In the genomic region with DNA sequence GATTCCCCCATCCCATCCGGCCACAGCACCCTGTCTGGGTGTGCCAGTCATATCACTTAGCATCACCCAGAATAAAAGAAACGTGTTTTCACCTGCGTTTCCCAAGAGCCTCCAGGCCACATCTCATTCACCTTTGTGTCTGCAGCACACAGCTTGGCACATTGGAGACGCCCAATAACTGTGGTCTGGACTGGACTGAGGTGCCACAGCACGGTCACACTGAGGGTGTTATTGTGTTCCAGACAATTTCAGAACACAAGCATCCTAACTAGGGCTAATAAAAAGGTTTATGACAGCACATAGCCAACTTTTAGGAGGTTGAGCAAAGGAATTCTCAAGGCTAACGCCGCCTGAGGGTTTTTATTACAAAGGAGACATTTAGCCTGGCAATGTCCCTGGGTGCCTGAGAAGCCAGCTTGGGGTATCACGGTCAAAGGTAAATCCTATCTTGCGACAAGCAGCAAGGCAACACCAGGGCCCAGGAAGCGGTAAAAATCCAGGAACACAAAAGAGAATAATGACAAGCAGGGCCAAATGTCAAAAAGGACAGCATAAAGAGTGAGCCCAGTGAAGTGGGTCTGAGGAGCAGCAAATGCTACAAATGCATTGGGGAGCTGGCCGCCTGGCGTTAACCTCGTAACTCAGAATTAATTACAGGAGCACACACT, we compare ENCODE assay signal across 9 cellular contexts. TPM values are rescaled to one million over a fixed set of nuclear protein-coding genes. Genes with fewer than 3 reads are reported as not detected.
DNase-seq lines count a peak whose midpoint lies in the region; ATAC-seq and TF ChIP-seq lines count a peak whose summit lies in the region.
"Had no signal": no experiment of that assay in that cellular context is flagged by ENCODE, and none has a peak within 500 bp of the region (broad histone marks: within the 10 kb centered on the region; RNA-seq: fewer than 3 reads in every experiment).

No MANE protein-coding gene starts in this region.

- intact Hi-C loops in thyroid gland (cut with DNase I): loop anchor here (5.0 kb wide), 1 partner anchor 70 kb away; no protein-coding TSS in a partner anchor

- H3K27me3 ChIP-seq in iPS-15b (ENCODE audit: control insufficient read depth, insufficient read depth, low read length): peaks cover 9% of the 10 kb centered on the region
- H3K27me3 ChIP-seq in thyroid gland: no peaks in the 10 kb centered on the region

- H3K27ac ChIP-seq in thyroid gland: peak overlapping the region; percentile 89 to 97 (median 93)

- no peaks in the 10 kb centered on the region for H3K9me3 Mint-ChIP-seq in stimulated activated naive CD8-positive, alpha-beta T cell treated with anti-CD3 and anti-CD28 coated beads, Interleukin-15, amount 100 ng/mL, for 72 hours

- H3K4me3 Mint-ChIP-seq in stimulated activated naive CD8-positive, alpha-beta T cell treated with anti-CD3 and anti-CD28 coated beads, Interleukin-15, amount 100 ng/mL, for 72 hours: no peak overlapping the region

- H3K27ac Mint-ChIP-seq in stimulated activated naive CD8-positive, alpha-beta T cell treated with anti-CD3 and anti-CD28 coated beads, Interleukin-15, amount 100 ng/mL, for 72 hours: no peak overlapping the region

- peak in 1 of 2 donors; percentile 14 for TF ChIP-seq POLR2A in thyroid gland (IDR thresholded peaks at IDR 0.05)

- H3K4me1 Mint-ChIP-seq in stimulated activated naive CD8-positive, alpha-beta T cell treated with anti-CD3 and anti-CD28 coated beads, Interleukin-15, amount 100 ng/mL, for 72 hours: peaks cover 25% of the 10 kb centered on the region

- no peaks in the 10 kb centered on the region for H3K36me3 ChIP-seq in iPS-15b (ENCODE audit: control insufficient read depth, insufficient read depth, low read length)
- no peaks in the 10 kb centered on the region for H3K36me3 ChIP-seq in thyroid gland

- H3K4me1 ChIP-seq in iPS-15b (ENCODE audit: control insufficient read depth, insufficient read depth, low read length) (peaks cover 38% of the 10 kb centered on the region), thyroid gland (peaks cover 60 to 61% of the 10 kb centered on the region in 2 donors)

- H3K9ac ChIP-seq in iPS-15b (ENCODE audit: low read depth, low read length): peak overlapping the region; percentile 38

- TF ChIP-seq CTCF in thyroid gland (IDR thresholded peaks at IDR 0.05): peak in 2 of 6 experiments; percentile 14 to 34

- peaks cover 91% of the 10 kb centered on the region for H3K27me3 Mint-ChIP-seq in stimulated activated naive CD8-positive, alpha-beta T cell treated with anti-CD3 and anti-CD28 coated beads, Interleukin-15, amount 100 ng/mL, for 72 hours

- WGBS in thyroid gland, 2 donors: 76 to 80% methylated on average over 13 of the region's 13 CpGs

- H3K4me3 ChIP-seq in iPS-15b (ENCODE audit: low read depth, low read length) (peak overlapping the region; percentile 77), thyroid gland (replicated peaks in 1 of 3) (no peak overlapping the region)

- H3K9me3 ChIP-seq in iPS-15b (ENCODE audit: control insufficient read depth, insufficient read depth, low read length) (no peaks in the 10 kb centered on the region), thyroid gland (no peaks in the 10 kb centered on the region)

- no peak for ATAC-seq in stimulated activated naive CD8-positive, alpha-beta T cell treated with anti-CD3 and anti-CD28 coated beads, Interleukin-15, amount 100 ng/mL, for 72 hours
- ATAC-seq: activated CD4-positive, CD25-positive, alpha-beta regulatory T cell treated with anti-CD3 and anti-CD28 coated beads, Interleukin-2, amount 50 U/mL, for 24 hours had no signal

- DNase-seq in NCI-H2107 treated with DMSO at 0.1 percent for 48 hours (lab: John Stamatoyannopoulos, UW; ENCODE audit: unreplicated experiment) (peak; percentile 39), NCI-H2107 (lab: John Stamatoyannopoulos, UW) (no peak), NCI-H69 (lab: John Stamatoyannopoulos, UW) (peak; percentile 66), thyroid gland (peak in 1 of 2 donors; percentile 39), foreskin melanocyte (no peak), DMS79 (lab: John Stamatoyannopoulos, UW) (no peak)
- no peak for DNase-seq in stimulated activated naive CD8-positive, alpha-beta T cell treated with anti-CD3 and anti-CD28 coated beads, Interleukin-15, amount 100 ng/mL, for 72 hours

RNA-seq across cellular contexts. Expression of gene EPB41L4B, which starts 3.4 kb away (rescaled TPM):
- 10 to 100 TPM; 56.4 to 72.7 (median 71.0) TPM for total RNA-seq in thyroid gland

Comparison
In these comparisons a context has a peak if more than half of its experiments do, and no peak if none do; other contexts are left out.
1. DNase-seq: peak in NCI-H2107 treated with DMSO at 0.1 percent for 48 hours (single experiment) and NCI-H69 (single experiment); none in NCI-H2107 (single experiment), foreskin melanocyte (single experiment), stimulated activated naive CD8-positive, alpha-beta T cell treated with anti-CD3 and anti-CD28 coated beads, Interleukin-15, amount 100 ng/mL, for 72 hours (0 of 2) and DMS79 (single experiment).